In genomic region chr4:2909583-2909982, GRCh38 we compare ENCODE assay signal across 24 cellular contexts. TPM values are rescaled to one million over a fixed set of nuclear protein-coding genes. Genes with fewer than 3 reads are reported as not detected.
DNase-seq lines count a peak whose midpoint lies in the region; ATAC-seq and TF ChIP-seq lines count a peak whose summit lies in the region.
"Had no signal": no experiment of that assay in that cellular context is flagged by ENCODE, and none has a peak within 500 bp of the region (broad histone marks: within the 10 kb centered on the region; RNA-seq: fewer than 3 reads in every experiment).

No MANE protein-coding gene starts in this region.

- no peak overlapping the region for H2AK5ac ChIP-seq in H9 (ENCODE audit: insufficient read length, low read length)

- no peak overlapping the region for H3K9ac ChIP-seq in H9 (ENCODE audit: extremely low read depth, insufficient read length, low read length)
- H3K9ac ChIP-seq: BLaER1 had no signal

- H2BK12ac ChIP-seq in H9 (ENCODE audit: insufficient read length, low read depth, low read length): no peak overlapping the region

- H3K9me3 Mint-ChIP-seq in H9 (no peaks in the 10 kb centered on the region), endothelial cell (ENCODE audit: unreplicated experiment) (no peaks in the 10 kb centered on the region), neural crest cell (no peaks in the 10 kb centered on the region)
- no peaks in the 10 kb centered on the region for H3K9me3 Mint-ChIP-seq in activated naive CD4-positive, alpha-beta T cell treated with anti-CD3 and anti-CD28 coated beads, Interleukin-2, amount 50 U/mL, for 72 hours
- H3K9me3 Mint-ChIP-seq: CD4-positive, CD25-positive, alpha-beta regulatory T cell had no signal

- no peak overlapping the region for H4K91ac ChIP-seq in H9 (ENCODE audit: insufficient read length, low read depth, low read length)

- H3K56ac ChIP-seq in H9 (ENCODE audit: insufficient read length, low read depth, low read length): no peak overlapping the region

- H3K27ac Mint-ChIP-seq in H9 (0 out of 7 replicates have a peak overlapping the region, but pooled peaks of 1 of the 3 experiments have one; percentile 34), endothelial cell (ENCODE audit: unreplicated experiment) (peak overlapping the region; percentile 61), neural crest cell (ENCODE audit: unreplicated experiment) (no peak overlapping the region)
- H3K27ac Mint-ChIP-seq in activated naive CD4-positive, alpha-beta T cell treated with anti-CD3 and anti-CD28 coated beads, Interleukin-2, amount 50 U/mL, for 72 hours: peak overlapping the region in 1 of 2 donors; percentile 72

- no peaks in the 10 kb centered on the region for H3K79me2 ChIP-seq in H9 (ENCODE audit: insufficient read depth, low read length)

- peaks cover 35 to 93% (median 78%) of the 10 kb centered on the region in 3 experiments; a peak in 6 of 7 replicates for H3K36me3 Mint-ChIP-seq in H9 (ENCODE audit: insufficient read depth in 1 of 3, low read depth in 3 of 3)
- peaks cover 62% of the 10 kb centered on the region for H3K36me3 Mint-ChIP-seq in endothelial cell (ENCODE audit: low read depth, unreplicated experiment)
- H3K36me3 Mint-ChIP-seq in neural crest cell (ENCODE audit: low read depth): peaks cover 3% of the 10 kb centered on the region
- H3K36me3 Mint-ChIP-seq in activated naive CD4-positive, alpha-beta T cell treated with anti-CD3 and anti-CD28 coated beads, Interleukin-2, amount 50 U/mL, for 72 hours: peaks cover 0 to 5% of the 10 kb centered on the region in 2 donors

- DNase-seq in left ventricle myocardium inferior (no peak), cardiac septum (ENCODE audit: low spot score) (no peak), H9 (no peak), endothelial cell (ENCODE audit: low spot score) (no peak), neural crest cell (ENCODE audit: low read depth, low spot score) (no peak), hypothalamus (lab: John Stamatoyannopoulos, UW) (no peak), dorsolateral prefrontal cortex (no peak)
- no peak for DNase-seq in activated naive CD4-positive, alpha-beta T cell treated with anti-CD3 and anti-CD28 coated beads, Interleukin-2, amount 50 U/mL, for 72 hours (ENCODE audit: low spot score in 2 of 2)
- DNase-seq: Caco-2; CD4-positive, CD25-positive, alpha-beta regulatory T cell; EL; GDM1; NCI-H1092; NCI-H1417 treated with DMSO at 0.1 percent for 48 hours; NCI-H1694 treated with DMSO at 0.1 percent for 48 hours; NCI-H2081; NCI-H2227 treated with DMSO at 0.1 percent for 48 hours; NCI-H526 treated with DMSO at 0.1 percent for 48 hours; SIG-M5 had no signal

- H3K4me3 ChIP-seq in left ventricle myocardium inferior (no peak overlapping the region), dorsolateral prefrontal cortex (no peak overlapping the region)
- H3K4me3 ChIP-seq: BLaER1, SK-N-MC had no signal

- H3K23ac ChIP-seq in H9 (ENCODE audit: insufficient read length, low read depth, low read length): no peak overlapping the region

- intact Hi-C loops in left ventricle myocardium inferior (cut with micrococcal nuclease): no loop called here
- intact Hi-C loops in cardiac septum (cut with DNase I): no loop called here
- intact Hi-C loops in dorsolateral prefrontal cortex (cut with DNase I): no loop called here

- no peaks in the 10 kb centered on the region for H4K20me1 ChIP-seq in H9 (ENCODE audit: control insufficient read depth, insufficient read depth, insufficient read length)

- H2BK15ac ChIP-seq in H9 (ENCODE audit: low read depth, low read length): no peak overlapping the region

- H3K27me3 Mint-ChIP-seq in H9 (ENCODE audit: low read depth) (no peaks in the 10 kb centered on the region), endothelial cell (ENCODE audit: unreplicated experiment) (no peaks in the 10 kb centered on the region), neural crest cell (ENCODE audit: low read depth) (no peaks in the 10 kb centered on the region)
- H3K27me3 Mint-ChIP-seq: CD4-positive, CD25-positive, alpha-beta regulatory T cell had no signal

- H3K14ac ChIP-seq in H9 (ENCODE audit: insufficient read depth, low read length): no peak overlapping the region

- no peak overlapping the region for H2BK5ac ChIP-seq in H9 (ENCODE audit: insufficient read length, low read length)

- H3K4me1 ChIP-seq in left ventricle myocardium inferior (peaks cover 33% of the 10 kb centered on the region), H9 (ENCODE audit: insufficient read depth, low read length) (no peaks in the 10 kb centered on the region)

- WGBS in H9 (ENCODE audit: extremely low coverage, insufficient read length, low lambda C conversion rate): no CpG with 5 or more reads among the region's 8 CpGs

- no peaks in the 10 kb centered on the region for H3K9me3 ChIP-seq in left ventricle myocardium inferior (replicated peaks)
- H3K9me3 ChIP-seq in H9 (ENCODE audit: control insufficient read depth, low read depth, low read length): no peaks in the 10 kb centered on the region
- H3K9me3 ChIP-seq: BLaER1, Caco-2 had no signal

- no peak overlapping the region for H4K8ac ChIP-seq in H9 (replicated peaks; ENCODE audit: insufficient read length, low read depth, low read length)

- no peak for ATAC-seq in activated naive CD4-positive, alpha-beta T cell treated with anti-CD3 and anti-CD28 coated beads, Interleukin-2, amount 50 U/mL, for 72 hours
- ATAC-seq: HCT116, Panc1 had no signal

- no peak overlapping the region for H3K18ac ChIP-seq in H9 (ENCODE audit: insufficient read length, low read depth, low read length)

- H2BK120ac ChIP-seq in H9 (ENCODE audit: low read depth, low read length, poor library complexity, severe bottlenecking): no peak overlapping the region

- H3K4me1 Mint-ChIP-seq in H9 (no peaks in the 10 kb centered on the region), endothelial cell (ENCODE audit: unreplicated experiment) (peaks cover 17% of the 10 kb centered on the region), neural crest cell (no peaks in the 10 kb centered on the region)

- H4K5ac ChIP-seq in H9 (ENCODE audit: insufficient read length, low read depth, low read length): no peak overlapping the region

- no peaks in the 10 kb centered on the region for H3K79me1 ChIP-seq in H9 (ENCODE audit: insufficient read depth, low read depth, low read length, poor library complexity, severe bottlenecking)

- no peak overlapping the region for H2BK20ac ChIP-seq in H9 (ENCODE audit: low read depth, low read length, poor library complexity, severe bottlenecking)

- TF ChIP-seq CTCF in left ventricle myocardium inferior (IDR thresholded peaks at IDR 0.05; ENCODE audit: borderline replicate concordance): no peak
- peak; percentile 12; the same call in 1 of the 3 replicates for TF ChIP-seq CTCF in H9 (conservative IDR thresholded peaks at IDR 0.05)
- no peak for TF ChIP-seq CTCF in endothelial cell (IDR thresholded peaks at IDR 0.05; ENCODE audit: unreplicated experiment)
- peak; percentile 19 for TF ChIP-seq CTCF in neural crest cell (conservative IDR thresholded peaks at IDR 0.05)
- peak in 13 of 56 donors; percentile 6 to 28 (median 16) for TF ChIP-seq CTCF in dorsolateral prefrontal cortex (IDR thresholded peaks at IDR 0.05 in 54 of 56, conservative IDR thresholded peaks at IDR 0.05 in 2 of 56; ENCODE audit: low read depth in 1 of 56, partially characterized antibody in 56 of 56)

- H3K4me2 ChIP-seq in H9 (ENCODE audit: insufficient read depth, insufficient read length, low read length): no peak overlapping the region
- H3K4me2 ChIP-seq: BLaER1 had no signal

- H3K27me3 ChIP-seq in left ventricle myocardium inferior (ENCODE audit: low read depth) (no peaks in the 10 kb centered on the region), H9 (ENCODE audit: insufficient read depth, low read length) (no peaks in the 10 kb centered on the region), dorsolateral prefrontal cortex (no peaks in the 10 kb centered on the region)
- H3K27me3 ChIP-seq: BLaER1 had no signal

- H3K4ac ChIP-seq in H9 (ENCODE audit: low read depth, low read length): no peak overlapping the region

- no peak overlapping the region for H2AFZ ChIP-seq in H9 (ENCODE audit: low read length)

- peak overlapping the region; percentile 6 for H3K27ac ChIP-seq in left ventricle myocardium inferior (replicated peaks)
- no peak overlapping the region for H3K27ac ChIP-seq in H9 (ENCODE audit: insufficient read length, low read depth, low read length)
- peak overlapping the region in 26 of 59 donors; percentile 2 to 75 (median 36) for H3K27ac ChIP-seq in dorsolateral prefrontal cortex
- H3K27ac ChIP-seq: BLaER1, RWPE1, SK-N-MC had no signal

- no peak overlapping the region for H3K4me3 Mint-ChIP-seq in H9
- H3K4me3 Mint-ChIP-seq in endothelial cell (ENCODE audit: unreplicated experiment): no peak overlapping the region
- no peak overlapping the region for H3K4me3 Mint-ChIP-seq in neural crest cell

- no peak overlapping the region for H3T11ph ChIP-seq in H9 (ENCODE audit: low read length)

- no peaks in the 10 kb centered on the region for H3K23me2 ChIP-seq in H9 (ENCODE audit: insufficient read length, low read depth, low read length, poor library complexity, severe bottlenecking)

- peaks cover 95% of the 10 kb centered on the region for H3K36me3 ChIP-seq in left ventricle myocardium inferior

RNA-seq across cellular contexts. Expression of gene NOP14, which starts 53.6 kb away (rescaled TPM):
- total RNA-seq in left ventricle myocardium inferior (17.4 TPM), cardiac septum (16.1 TPM), H9 (2021) (50.1 and 50.3 TPM in 2 replicates), endothelial cell (ENCODE audit: unreplicated experiment) (22.9 TPM), neural crest cell (46.6 and 49.2 TPM in 2 replicates), dorsolateral prefrontal cortex (10 to 100 TPM in 119 of 120 experiments, 1 to 10 TPM in 1; 9.7 to 21.7 (median 15.1) TPM)
- total RNA-seq in activated naive CD4-positive, alpha-beta T cell treated with anti-CD3 and anti-CD28 coated beads, Interleukin-2, amount 50 U/mL, for 72 hours: 10 to 100 TPM; 62.9 to 77.1 TPM

RNA-seq across cellular contexts. Expression of gene GRK4, which starts 53.8 kb away (rescaled TPM):
- total RNA-seq in left ventricle myocardium inferior (9.0 TPM), cardiac septum (13.5 TPM), H9 (2021) (4.3 and 4.8 TPM in 2 replicates), endothelial cell (ENCODE audit: unreplicated experiment) (5.9 TPM), neural crest cell (8.9 and 11.6 TPM in 2 replicates), dorsolateral prefrontal cortex (10 to 100 TPM; 17.9 to 41.6 (median 30.0) TPM)
- 1 to 10 TPM; 2.9 to 7.2 TPM for total RNA-seq in activated naive CD4-positive, alpha-beta T cell treated with anti-CD3 and anti-CD28 coated beads, Interleukin-2, amount 50 U/mL, for 72 hours

Comparison
In these comparisons a context has a peak if more than half of its experiments do, and no peak if none do; other contexts are left out.
1. CTCF ChIP-seq: peak in H9 (single experiment) and neural crest cell (single experiment); none in left ventricle myocardium inferior (single experiment) and endothelial cell (single experiment).